ENCODE assay signal across 6 cellular contexts in the genomic region with DNA sequence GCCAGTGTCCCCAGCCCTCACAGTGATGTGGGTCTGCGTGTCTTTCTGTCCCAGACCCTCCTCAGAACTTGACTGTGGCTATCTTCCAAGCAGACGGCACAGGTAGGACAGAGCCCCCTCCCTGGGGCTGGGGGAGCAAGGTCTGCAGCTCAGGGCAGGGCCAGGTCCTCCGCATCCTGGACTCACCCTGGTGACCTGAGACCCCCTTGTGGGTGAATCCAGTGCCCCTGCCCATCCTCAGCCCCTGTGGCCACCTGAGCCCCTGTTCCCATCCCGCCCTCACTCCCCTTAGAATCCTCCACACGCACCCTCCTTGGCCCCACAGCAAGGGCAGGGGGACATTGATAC. TPM values are rescaled to one million over a fixed set of nuclear protein-coding genes. Genes with fewer than 3 reads are reported as not detected.
"Had no signal": no experiment of that assay in that cellular context is flagged by ENCODE, and none has a peak within 500 bp of the region (broad histone marks: within the 10 kb centered on the region; RNA-seq: fewer than 3 reads in every experiment).

No MANE protein-coding gene starts in this region.

- H3K4me3 Mint-ChIP-seq: GM23338, H9 had no signal

- H2AFZ ChIP-seq: GM23338 had no signal

- H3K4me1 Mint-ChIP-seq: GM23338 had no signal

- DNase-seq: H9, HCEC 1CT, IMR-90 had no signal

- H3K27ac Mint-ChIP-seq: GM23338, H9 had no signal

- H3K4me3 ChIP-seq: GM23338 had no signal

- H3K4me2 ChIP-seq: GM23338 had no signal

RNA-seq across cellular contexts. Expression of gene CD33, which starts 39.0 kb away (rescaled TPM):
- total RNA-seq: H1, HT-29, IMR-90 had no signal
- polyA plus RNA-seq: GM23338, IMR-90 had no signal

RNA-seq across cellular contexts. Expression of gene SIGLEC7, which starts 43.7 kb away (rescaled TPM):
- total RNA-seq: GM23338, H1, H9, HT-29, IMR-90 had no signal
- polyA plus RNA-seq: GM23338, H1, IMR-90 had no signal
